In the genomic region with DNA sequence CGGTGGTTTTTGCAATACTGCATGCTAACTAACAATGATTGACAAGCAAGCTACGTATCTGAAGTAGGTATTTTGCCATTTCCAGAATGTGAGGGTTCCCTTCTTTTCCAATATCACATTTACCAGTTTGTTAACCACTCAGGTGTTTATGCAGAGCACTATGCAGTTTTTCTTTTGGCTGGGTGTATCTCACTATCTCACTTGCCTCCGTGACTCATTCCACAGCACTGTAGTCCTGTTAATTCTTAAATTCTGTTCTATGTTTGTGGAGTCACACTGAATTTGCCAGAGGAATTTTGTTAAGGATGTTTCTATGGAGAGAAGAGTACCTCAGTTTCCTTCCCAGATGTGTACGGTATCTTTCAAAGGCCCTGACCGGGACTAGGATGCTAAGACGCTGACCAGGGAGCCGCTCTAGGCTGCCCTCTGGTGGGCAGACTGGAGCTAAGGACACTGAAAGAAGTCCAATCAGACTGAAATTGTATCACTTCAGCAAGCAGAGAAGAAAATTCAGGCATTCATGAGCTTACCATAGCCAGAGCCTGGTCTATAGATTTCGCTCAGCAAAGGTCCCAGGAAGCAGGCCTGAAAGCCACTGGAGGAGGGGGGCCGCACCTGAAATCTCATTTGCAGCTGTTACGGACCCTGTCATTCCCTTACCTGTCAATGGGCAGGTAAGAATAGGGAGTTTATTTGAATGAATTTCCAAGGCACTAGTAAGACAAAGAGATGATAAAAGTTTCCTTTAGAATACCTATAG, we compare ENCODE assay signal across 1 cellular context.
TF ChIP-seq lines count a peak whose summit lies in the region.

No MANE protein-coding gene starts in this region.

TF ChIP-seq in GM12878, 131 proteins besides CTCF, POLR2A, EP300 and RAD21 (continued from another document):
- TF ChIP-seq, protein P1, sequence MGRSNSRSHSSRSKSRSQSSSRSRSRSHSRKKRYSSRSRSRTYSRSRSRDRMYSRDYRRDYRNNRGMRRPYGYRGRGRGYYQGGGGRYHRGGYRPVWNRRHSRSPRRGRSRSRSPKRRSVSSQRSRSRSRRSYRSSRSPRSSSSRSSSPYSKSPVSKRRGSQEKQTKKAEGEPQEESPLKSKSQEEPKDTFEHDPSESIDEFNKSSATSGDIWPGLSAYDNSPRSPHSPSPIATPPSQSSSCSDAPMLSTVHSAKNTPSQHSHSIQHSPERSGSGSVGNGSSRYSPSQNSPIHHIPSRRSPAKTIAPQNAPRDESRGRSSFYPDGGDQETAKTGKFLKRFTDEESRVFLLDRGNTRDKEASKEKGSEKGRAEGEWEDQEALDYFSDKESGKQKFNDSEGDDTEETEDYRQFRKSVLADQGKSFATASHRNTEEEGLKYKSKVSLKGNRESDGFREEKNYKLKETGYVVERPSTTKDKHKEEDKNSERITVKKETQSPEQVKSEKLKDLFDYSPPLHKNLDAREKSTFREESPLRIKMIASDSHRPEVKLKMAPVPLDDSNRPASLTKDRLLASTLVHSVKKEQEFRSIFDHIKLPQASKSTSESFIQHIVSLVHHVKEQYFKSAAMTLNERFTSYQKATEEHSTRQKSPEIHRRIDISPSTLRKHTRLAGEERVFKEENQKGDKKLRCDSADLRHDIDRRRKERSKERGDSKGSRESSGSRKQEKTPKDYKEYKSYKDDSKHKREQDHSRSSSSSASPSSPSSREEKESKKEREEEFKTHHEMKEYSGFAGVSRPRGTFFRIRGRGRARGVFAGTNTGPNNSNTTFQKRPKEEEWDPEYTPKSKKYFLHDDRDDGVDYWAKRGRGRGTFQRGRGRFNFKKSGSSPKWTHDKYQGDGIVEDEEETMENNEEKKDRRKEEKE (IDR thresholded peaks at IDR 0.05) = no peak
- TF ChIP-seq YY1 (IDR thresholded peaks at IDR 0.05; ENCODE audit: low read depth, low read length) (0 out of 2 replicates have a peak, but pooled peaks have one; percentile 27), YBX1 (IDR thresholded peaks at IDR 0.05) (no peak), RBBP5 (conservative IDR thresholded peaks at IDR 0.05) (no peak), KLF5 (IDR thresholded peaks at IDR 0.05; ENCODE audit: partially characterized antibody) (no peak), PAX8 (IDR thresholded peaks at IDR 0.05) (no peak), BRCA1 (IDR thresholded peaks at IDR 0.05; ENCODE audit: low read depth, low read length) (no peak), TARDBP (IDR thresholded peaks at IDR 0.05; ENCODE audit: borderline replicate concordance) (no peak), CREM (IDR thresholded peaks at IDR 0.05; ENCODE audit: low read depth) (no peak), FOXM1 (IDR thresholded peaks at IDR 0.05; ENCODE audit: low read depth, low read length) (no peak), STAT3 (IDR thresholded peaks at IDR 0.05; ENCODE audit: low read depth, low read length) (no peak)
- TF ChIP-seq, protein P2, sequence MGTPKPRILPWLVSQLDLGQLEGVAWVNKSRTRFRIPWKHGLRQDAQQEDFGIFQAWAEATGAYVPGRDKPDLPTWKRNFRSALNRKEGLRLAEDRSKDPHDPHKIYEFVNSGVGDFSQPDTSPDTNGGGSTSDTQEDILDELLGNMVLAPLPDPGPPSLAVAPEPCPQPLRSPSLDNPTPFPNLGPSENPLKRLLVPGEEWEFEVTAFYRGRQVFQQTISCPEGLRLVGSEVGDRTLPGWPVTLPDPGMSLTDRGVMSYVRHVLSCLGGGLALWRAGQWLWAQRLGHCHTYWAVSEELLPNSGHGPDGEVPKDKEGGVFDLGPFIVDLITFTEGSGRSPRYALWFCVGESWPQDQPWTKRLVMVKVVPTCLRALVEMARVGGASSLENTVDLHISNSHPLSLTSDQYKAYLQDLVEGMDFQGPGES (IDR thresholded peaks at IDR 0.05) = no peak
- TF ChIP-seq, protein P3, sequence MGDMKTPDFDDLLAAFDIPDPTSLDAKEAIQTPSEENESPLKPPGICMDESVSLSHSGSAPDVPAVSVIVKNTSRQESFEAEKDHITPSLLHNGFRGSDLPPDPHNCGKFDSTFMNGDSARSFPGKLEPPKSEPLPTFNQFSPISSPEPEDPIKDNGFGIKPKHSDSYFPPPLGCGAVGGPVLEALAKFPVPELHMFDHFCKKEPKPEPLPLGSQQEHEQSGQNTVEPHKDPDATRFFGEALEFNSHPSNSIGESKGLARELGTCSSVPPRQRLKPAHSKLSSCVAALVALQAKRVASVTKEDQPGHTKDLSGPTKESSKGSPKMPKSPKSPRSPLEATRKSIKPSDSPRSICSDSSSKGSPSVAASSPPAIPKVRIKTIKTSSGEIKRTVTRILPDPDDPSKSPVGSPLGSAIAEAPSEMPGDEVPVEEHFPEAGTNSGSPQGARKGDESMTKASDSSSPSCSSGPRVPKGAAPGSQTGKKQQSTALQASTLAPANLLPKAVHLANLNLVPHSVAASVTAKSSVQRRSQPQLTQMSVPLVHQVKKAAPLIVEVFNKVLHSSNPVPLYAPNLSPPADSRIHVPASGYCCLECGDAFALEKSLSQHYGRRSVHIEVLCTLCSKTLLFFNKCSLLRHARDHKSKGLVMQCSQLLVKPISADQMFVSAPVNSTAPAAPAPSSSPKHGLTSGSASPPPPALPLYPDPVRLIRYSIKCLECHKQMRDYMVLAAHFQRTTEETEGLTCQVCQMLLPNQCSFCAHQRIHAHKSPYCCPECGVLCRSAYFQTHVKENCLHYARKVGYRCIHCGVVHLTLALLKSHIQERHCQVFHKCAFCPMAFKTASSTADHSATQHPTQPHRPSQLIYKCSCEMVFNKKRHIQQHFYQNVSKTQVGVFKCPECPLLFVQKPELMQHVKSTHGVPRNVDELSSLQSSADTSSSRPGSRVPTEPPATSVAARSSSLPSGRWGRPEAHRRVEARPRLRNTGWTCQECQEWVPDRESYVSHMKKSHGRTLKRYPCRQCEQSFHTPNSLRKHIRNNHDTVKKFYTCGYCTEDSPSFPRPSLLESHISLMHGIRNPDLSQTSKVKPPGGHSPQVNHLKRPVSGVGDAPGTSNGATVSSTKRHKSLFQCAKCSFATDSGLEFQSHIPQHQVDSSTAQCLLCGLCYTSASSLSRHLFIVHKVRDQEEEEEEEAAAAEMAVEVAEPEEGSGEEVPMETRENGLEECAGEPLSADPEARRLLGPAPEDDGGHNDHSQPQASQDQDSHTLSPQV (IDR thresholded peaks at IDR 0.05) = no peak
- TF ChIP-seq, protein P4, sequence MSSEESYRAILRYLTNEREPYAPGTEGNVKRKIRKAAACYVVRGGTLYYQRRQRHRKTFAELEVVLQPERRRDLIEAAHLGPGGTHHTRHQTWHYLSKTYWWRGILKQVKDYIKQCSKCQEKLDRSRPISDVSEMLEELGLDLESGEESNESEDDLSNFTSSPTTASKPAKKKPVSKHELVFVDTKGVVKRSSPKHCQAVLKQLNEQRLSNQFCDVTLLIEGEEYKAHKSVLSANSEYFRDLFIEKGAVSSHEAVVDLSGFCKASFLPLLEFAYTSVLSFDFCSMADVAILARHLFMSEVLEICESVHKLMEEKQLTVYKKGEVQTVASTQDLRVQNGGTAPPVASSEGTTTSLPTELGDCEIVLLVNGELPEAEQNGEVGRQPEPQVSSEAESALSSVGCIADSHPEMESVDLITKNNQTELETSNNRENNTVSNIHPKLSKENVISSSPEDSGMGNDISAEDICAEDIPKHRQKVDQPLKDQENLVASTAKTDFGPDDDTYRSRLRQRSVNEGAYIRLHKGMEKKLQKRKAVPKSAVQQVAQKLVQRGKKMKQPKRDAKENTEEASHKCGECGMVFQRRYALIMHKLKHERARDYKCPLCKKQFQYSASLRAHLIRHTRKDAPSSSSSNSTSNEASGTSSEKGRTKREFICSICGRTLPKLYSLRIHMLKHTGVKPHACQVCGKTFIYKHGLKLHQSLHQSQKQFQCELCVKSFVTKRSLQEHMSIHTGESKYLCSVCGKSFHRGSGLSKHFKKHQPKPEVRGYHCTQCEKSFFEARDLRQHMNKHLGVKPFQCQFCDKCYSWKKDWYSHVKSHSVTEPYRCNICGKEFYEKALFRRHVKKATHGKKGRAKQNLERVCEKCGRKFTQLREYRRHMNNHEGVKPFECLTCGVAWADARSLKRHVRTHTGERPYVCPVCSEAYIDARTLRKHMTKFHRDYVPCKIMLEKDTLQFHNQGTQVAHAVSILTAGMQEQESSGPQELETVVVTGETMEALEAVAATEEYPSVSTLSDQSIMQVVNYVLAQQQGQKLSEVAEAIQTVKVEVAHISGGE (CRISPR knock-in tag; IDR thresholded peaks at IDR 0.05) = no peak
